ENCODE assay signal across 1 cellular context in the genomic region with DNA sequence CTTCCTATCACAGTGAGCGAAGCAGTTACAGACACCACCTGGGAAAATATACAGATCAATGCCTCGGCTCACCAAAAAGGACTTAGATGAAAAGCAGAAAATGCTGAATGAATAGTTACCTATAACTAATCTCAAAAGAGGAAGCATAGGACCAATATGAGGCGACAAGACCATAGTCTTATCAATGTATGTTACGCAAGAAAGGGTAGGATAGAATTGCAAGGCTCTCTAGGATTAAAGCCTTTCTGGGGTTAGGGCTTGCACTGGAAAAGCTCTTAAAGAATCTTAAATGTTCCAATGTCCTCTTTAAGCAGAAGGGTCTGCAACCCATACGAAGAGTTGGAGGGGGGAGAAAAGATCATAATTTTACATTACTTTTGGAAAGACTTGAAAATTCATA.
TF ChIP-seq lines count a peak whose summit lies in the region.

No MANE protein-coding gene starts in this region.

TF ChIP-seq in neural cell, 6 proteins besides CTCF, POLR2A, EP300 and RAD21:
- TF ChIP-seq, protein P1, sequence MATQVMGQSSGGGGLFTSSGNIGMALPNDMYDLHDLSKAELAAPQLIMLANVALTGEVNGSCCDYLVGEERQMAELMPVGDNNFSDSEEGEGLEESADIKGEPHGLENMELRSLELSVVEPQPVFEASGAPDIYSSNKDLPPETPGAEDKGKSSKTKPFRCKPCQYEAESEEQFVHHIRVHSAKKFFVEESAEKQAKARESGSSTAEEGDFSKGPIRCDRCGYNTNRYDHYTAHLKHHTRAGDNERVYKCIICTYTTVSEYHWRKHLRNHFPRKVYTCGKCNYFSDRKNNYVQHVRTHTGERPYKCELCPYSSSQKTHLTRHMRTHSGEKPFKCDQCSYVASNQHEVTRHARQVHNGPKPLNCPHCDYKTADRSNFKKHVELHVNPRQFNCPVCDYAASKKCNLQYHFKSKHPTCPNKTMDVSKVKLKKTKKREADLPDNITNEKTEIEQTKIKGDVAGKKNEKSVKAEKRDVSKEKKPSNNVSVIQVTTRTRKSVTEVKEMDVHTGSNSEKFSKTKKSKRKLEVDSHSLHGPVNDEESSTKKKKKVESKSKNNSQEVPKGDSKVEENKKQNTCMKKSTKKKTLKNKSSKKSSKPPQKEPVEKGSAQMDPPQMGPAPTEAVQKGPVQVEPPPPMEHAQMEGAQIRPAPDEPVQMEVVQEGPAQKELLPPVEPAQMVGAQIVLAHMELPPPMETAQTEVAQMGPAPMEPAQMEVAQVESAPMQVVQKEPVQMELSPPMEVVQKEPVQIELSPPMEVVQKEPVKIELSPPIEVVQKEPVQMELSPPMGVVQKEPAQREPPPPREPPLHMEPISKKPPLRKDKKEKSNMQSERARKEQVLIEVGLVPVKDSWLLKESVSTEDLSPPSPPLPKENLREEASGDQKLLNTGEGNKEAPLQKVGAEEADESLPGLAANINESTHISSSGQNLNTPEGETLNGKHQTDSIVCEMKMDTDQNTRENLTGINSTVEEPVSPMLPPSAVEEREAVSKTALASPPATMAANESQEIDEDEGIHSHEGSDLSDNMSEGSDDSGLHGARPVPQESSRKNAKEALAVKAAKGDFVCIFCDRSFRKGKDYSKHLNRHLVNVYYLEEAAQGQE (IDR thresholded peaks at IDR 0.05; ENCODE audit: borderline replicate concordance) = no peak
- no peak for TF ChIP-seq SMC3 (conservative IDR thresholded peaks at IDR 0.05; ENCODE audit: poor library complexity)
- no peak for TF ChIP-seq POLR2AphosphoS5 (IDR thresholded peaks at IDR 0.05)
- no peak for TF ChIP-seq MXI1 (conservative IDR thresholded peaks at IDR 0.05; ENCODE audit: poor library complexity, severe bottlenecking)
- no peak for TF ChIP-seq TAF1 (IDR thresholded peaks at IDR 0.05; ENCODE audit: low read depth)
- TF ChIP-seq EZH2 (IDR thresholded peaks at IDR 0.05; ENCODE audit: borderline replicate concordance, insufficient read depth, low read length, poor library complexity, severe bottlenecking) = no peak
TF ChIP-seq in neural cell: peak in this region for 0.
